17 cellular contexts compared by ENCODE assay signal in the genomic region with DNA sequence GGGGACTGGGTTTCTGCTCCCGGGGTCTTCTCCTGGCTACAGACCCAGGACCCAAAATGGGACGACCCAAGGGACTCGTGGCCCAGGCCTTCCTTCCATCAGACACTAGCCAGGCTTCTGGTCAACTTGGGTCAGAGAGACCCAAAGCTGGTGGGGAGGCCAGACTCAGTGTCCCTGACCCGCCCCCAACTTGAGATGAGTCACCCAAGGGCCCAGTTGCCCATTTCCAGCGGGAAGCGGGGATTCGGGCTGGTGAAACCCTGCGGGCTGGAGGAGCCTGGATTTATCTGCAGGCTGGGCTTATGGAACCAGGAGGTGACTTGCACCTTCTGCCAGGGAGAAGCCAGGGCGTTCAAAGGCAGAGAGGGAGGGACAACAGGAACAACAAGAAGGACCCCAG.
"Had no signal": no experiment of that assay in that cellular context is flagged by ENCODE, and none has a peak within 500 bp of the region (broad histone marks: within the 10 kb centered on the region; RNA-seq: fewer than 3 reads in every experiment).

No MANE protein-coding gene starts in this region.

- H3K9me3 Mint-ChIP-seq: naive thymus-derived CD8-positive, alpha-beta T cell; T-helper 2 cell treated with Interferon-gamma antibody and Interleukin-4, amounts not matched to agents 5 μg/mL and 100 μg/mL, for 36 hours had no signal

- H3K27me3 Mint-ChIP-seq: activated naive CD8-positive, alpha-beta T cell; naive thymus-derived CD8-positive, alpha-beta T cell had no signal

- H3K27me3 ChIP-seq: breast epithelium, dorsolateral prefrontal cortex, esophagus squamous epithelium, stomach, thyroid gland had no signal

- H3K27ac Mint-ChIP-seq: activated naive CD8-positive, alpha-beta T cell; T-helper 2 cell treated with Interferon-gamma antibody and Interleukin-4, amounts not matched to agents 5 μg/mL and 100 μg/mL, for 36 hours had no signal

- H3K4me3 ChIP-seq: breast epithelium, dorsolateral prefrontal cortex, esophagus squamous epithelium, lung, stomach, thyroid gland had no signal

- H3K36me3 Mint-ChIP-seq: activated naive CD8-positive, alpha-beta T cell had no signal

- ATAC-seq: left cardiac atrium; naive thymus-derived CD8-positive, alpha-beta T cell had no signal

- DNase-seq: activated CD4-positive, alpha-beta T cell treated with anti-CD3 and anti-CD28 coated beads, Interleukin-2, amount 50 U/mL, for 4 hours; activated CD4-positive, CD25-positive, alpha-beta regulatory T cell treated with anti-CD3 and anti-CD28 coated beads, Interleukin-2, amount 50 U/mL, for 72 hours; activated effector memory CD4-positive, alpha-beta T cell treated with Interleukin-2 at 50 U/mL for 16 hours; activated T-cell treated with anti-CD3 and anti-CD28 coated beads, Interleukin-2, amount 50 U/mL, for 1 hour; anterior cingulate cortex; dorsolateral prefrontal cortex; esophagus squamous epithelium; foreskin fibroblast; head of caudate nucleus; left cardiac atrium; naive thymus-derived CD8-positive, alpha-beta T cell; stomach; thyroid gland had no signal

- H3K4me3 Mint-ChIP-seq: activated naive CD8-positive, alpha-beta T cell; naive thymus-derived CD8-positive, alpha-beta T cell; T-helper 2 cell treated with Interferon-gamma antibody and Interleukin-4, amounts not matched to agents 5 μg/mL and 100 μg/mL, for 36 hours had no signal

- H3K36me3 ChIP-seq: breast epithelium had no signal

- H3K27ac ChIP-seq: esophagus squamous epithelium had no signal

- H3K9me3 ChIP-seq: breast epithelium, esophagus squamous epithelium, stomach, thyroid gland had no signal
